1 cellular context compared by ENCODE assay signal in genomic region chr10:29559996-29560395, GRCh38.
TF ChIP-seq lines count a peak whose summit lies in the region.

No MANE protein-coding gene starts in this region.

TF ChIP-seq in GM23338, 12 proteins besides CTCF, POLR2A, EP300 and RAD21 (continued from another document):
- TF ChIP-seq REST (IDR thresholded peaks at IDR 0.05; ENCODE audit: unreplicated experiment) (no peak), JUNB (IDR thresholded peaks at IDR 0.05; ENCODE audit: unreplicated experiment) (no peak)
